In genomic region chr22:41874090-41874489, GRCh38 we compare ENCODE assay signal across 18 cellular contexts. TPM values are rescaled to one million over a fixed set of nuclear protein-coding genes. Genes with fewer than 3 reads are reported as not detected.
"Had no signal": no experiment of that assay in that cellular context is flagged by ENCODE, and none has a peak within 500 bp of the region (broad histone marks: within the 10 kb centered on the region; RNA-seq: fewer than 3 reads in every experiment).

No MANE protein-coding gene starts in this region.

- H3K27ac ChIP-seq: brain microvascular endothelial cell, esophagus muscularis mucosa, hepatocyte, left lung, neutrophil, parathyroid adenoma, suprapubic skin, WERI-Rb-1 had no signal

- H3K27me3 Mint-ChIP-seq: memory B cell, T-cell, type B pancreatic cell had no signal

- H3K4me1 ChIP-seq: left lung, suprapubic skin had no signal

- DNase-seq: anterior cingulate cortex; brain microvascular endothelial cell; cortex of kidney; effector CD4-positive, alpha-beta T cell; islet precursor cell; left lung; mucosa of descending colon; natural killer cell; SK-N-SH; WERI-Rb-1 had no signal

- ATAC-seq: left lung had no signal

- H3K9me3 ChIP-seq: esophagus muscularis mucosa, left lung, mucosa of descending colon, neutrophil, SK-N-SH, suprapubic skin had no signal

- H3K9ac ChIP-seq: parathyroid adenoma, SK-N-SH had no signal

- H3K4me3 Mint-ChIP-seq: memory B cell, natural killer cell, type B pancreatic cell had no signal

- H3K27me3 ChIP-seq: brain microvascular endothelial cell, esophagus muscularis mucosa, hepatocyte, left lung, neutrophil, suprapubic skin had no signal

- H3K9me3 Mint-ChIP-seq: memory B cell, natural killer cell, T-cell, type B pancreatic cell had no signal

- H3K27ac Mint-ChIP-seq: type B pancreatic cell had no signal

- H3K4me3 ChIP-seq: esophagus muscularis mucosa, hepatocyte, left lung, mucosa of descending colon, suprapubic skin had no signal

RNA-seq across cellular contexts. Expression of gene SHISA8, which starts 40.8 kb away (rescaled TPM):
- total RNA-seq: hepatocyte, left lung, mucosa of descending colon, suprapubic skin had no signal
- polyA plus RNA-seq: SK-N-SH had no signal
